ENCODE assay signal across 10 cellular contexts in the genomic region with DNA sequence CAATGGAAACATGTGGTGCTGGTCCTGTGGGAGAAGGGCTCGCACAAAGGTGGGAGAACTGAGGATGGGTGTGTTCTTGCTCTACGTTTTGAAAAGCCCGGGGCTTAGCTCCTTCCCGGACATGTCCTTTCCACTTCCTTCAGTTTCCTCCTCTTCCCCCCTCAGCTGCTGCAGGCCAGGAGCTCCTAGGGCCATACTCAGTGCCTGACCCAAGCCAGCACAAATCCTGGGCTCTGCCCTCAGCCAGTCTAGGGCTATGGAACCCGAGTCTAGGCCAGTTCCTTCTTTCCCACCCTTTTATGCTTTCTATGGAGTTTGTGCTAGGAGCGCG. TPM values are rescaled to one million over a fixed set of nuclear protein-coding genes. Genes with fewer than 3 reads are reported as not detected.
A peak's percentile ranks its signal among the peaks of the same experiment; 100 is the strongest.
DNase-seq lines count a peak whose midpoint lies in the region; FAIRE-seq and TF ChIP-seq lines count a peak whose summit lies in the region.
"Had no signal": no experiment of that assay in that cellular context is flagged by ENCODE, and none has a peak within 500 bp of the region (broad histone marks: within the 10 kb centered on the region; RNA-seq: fewer than 3 reads in every experiment).

No MANE protein-coding gene starts in this region.

- H3K79me2 ChIP-seq in osteoblast (ENCODE audit: insufficient read depth, low read length) = peaks cover 41% of the 10 kb centered on the region

- H2AFZ ChIP-seq in osteoblast (ENCODE audit: low read length) = peak overlapping the region; percentile 97

- DNase-seq in BE2C = no peak
- no peak for DNase-seq in RWPE1 (ENCODE audit: low spot score)
- peak; percentile 17 for DNase-seq in fibroblast of mammary gland (ENCODE audit: low read depth)
- DNase-seq in osteoblast (ENCODE audit: insufficient read length, low spot score, missing footprints) = peak; percentile 91
- DNase-seq in RCC 7860 (ENCODE audit: low spot score) = no peak
- DNase-seq in HuH-7.5 (ENCODE audit: low spot score) = no peak
- DNase-seq in frontal cortex (ENCODE audit: low spot score in 2 of 2) = no peak
- no peak for DNase-seq in SKM-1 treated with dmso at 0.1 percent for 144 hours (lab: John Stamatoyannopoulos, UW; ENCODE audit: unreplicated experiment)
- DNase-seq: activated T-cell treated with anti-CD3 and anti-CD28 coated beads for 4 hours, RPMI8226 had no signal

- no peak for FAIRE-seq in RCC 7860 (lab: Jason Lieb, UNC)
- no peak for FAIRE-seq in frontal cortex (lab: Jason Lieb, UNC)

- H3K27ac ChIP-seq in RWPE1 (peak overlapping the region; percentile 95), osteoblast (ENCODE audit: low read depth, low read length) (peak overlapping the region; percentile 93)

- CTCF ChIA-PET in RWPE1 (lab: Yijun Ruan, JAX) = no interaction called here

- POLR2A ChIA-PET in RWPE1 (lab: Yijun Ruan, JAX; ENCODE audit: low non-redundant PET) = interaction anchor here (0.5 to 0.6 kb wide), 2 partner anchors 600 to 842 kb away, joined by 3 to 4 read pairs; a partner anchor contains a TSS

- H4K20me1 ChIP-seq in osteoblast (ENCODE audit: insufficient read depth, low read length) = peaks cover 15% of the 10 kb centered on the region

- H3K4me2 ChIP-seq in osteoblast (ENCODE audit: insufficient read depth, low read length) = peak overlapping the region; percentile 98

- H3K36me3 ChIP-seq in BE2C (no peaks in the 10 kb centered on the region), osteoblast (ENCODE audit: insufficient read depth, low read length) (peaks cover 4% of the 10 kb centered on the region)

- peak overlapping the region; percentile 66 for H3K4me3 ChIP-seq in BE2C (ENCODE audit: low read depth, low read length)
- H3K4me3 ChIP-seq in fibroblast of mammary gland (ENCODE audit: control insufficient read depth, low read depth, low read length) = peak overlapping the region; percentile 62
- H3K4me3 ChIP-seq in osteoblast (ENCODE audit: insufficient read depth, low read length) = peak overlapping the region; percentile 86

- TF ChIP-seq CTCF in BE2C (IDR thresholded peaks at IDR 0.05; ENCODE audit: low read depth, low read length) (no peak), RWPE1 (conservative IDR thresholded peaks at IDR 0.05; ENCODE audit: low read depth) (no peak), fibroblast of mammary gland (conservative IDR thresholded peaks at IDR 0.05; ENCODE audit: control insufficient read depth, insufficient read depth, low read depth, low read length) (no peak), osteoblast (IDR thresholded peaks at IDR 0.05; ENCODE audit: extremely low read depth, low read depth, low read length) (no peak)

- H3K27me3 ChIP-seq in BE2C (no peaks in the 10 kb centered on the region), osteoblast (ENCODE audit: insufficient read depth, low read length) (no peaks in the 10 kb centered on the region)

- H3K4me1 ChIP-seq in BE2C (no peaks in the 10 kb centered on the region; the same call in 1 of the 2 replicates), osteoblast (ENCODE audit: insufficient read depth, low read length) (peaks cover 34% of the 10 kb centered on the region)

- H3K9me3 ChIP-seq in BE2C (peaks cover 3% of the 10 kb centered on the region; the same call in 1 of the 2 replicates), osteoblast (ENCODE audit: low read depth, low read length) (no peaks in the 10 kb centered on the region)

RNA-seq across cellular contexts. Expression of a gene that starts 1.4 kb away (rescaled TPM):
- not detected for polyA plus RNA-seq in BE2C (2012; ENCODE audit: insufficient read depth, insufficient read length, low read depth)
- total RNA-seq in osteoblast (14.8 and 15.9 TPM in 2 replicates), frontal cortex (0.41 TPM)

Comparison
In these comparisons a context has a peak if more than half of its experiments do, and no peak if none do; other contexts are left out.
1. DNase-seq: peak in fibroblast of mammary gland (single experiment) and osteoblast (single experiment); none in BE2C (single experiment), RWPE1 (single experiment), RCC 7860 (single experiment), HuH-7.5 (single experiment), frontal cortex (0 of 2) and SKM-1 treated with dmso at 0.1 percent for 144 hours (single experiment).
2. RNA of a gene that starts 1.4 kb away (total RNA-seq): 14.8 to 15.9 TPM in osteoblast; 0.41 TPM in frontal cortex (single experiment); every median in the first group is over 10 times any median in the second.
3. Peak in every context shown above with its lines, with median percentiles within 50 percentile points of each other: H3K4me3 ChIP-seq.